Comparison of ENCODE assay signal across 9 cellular contexts in the genomic region with DNA sequence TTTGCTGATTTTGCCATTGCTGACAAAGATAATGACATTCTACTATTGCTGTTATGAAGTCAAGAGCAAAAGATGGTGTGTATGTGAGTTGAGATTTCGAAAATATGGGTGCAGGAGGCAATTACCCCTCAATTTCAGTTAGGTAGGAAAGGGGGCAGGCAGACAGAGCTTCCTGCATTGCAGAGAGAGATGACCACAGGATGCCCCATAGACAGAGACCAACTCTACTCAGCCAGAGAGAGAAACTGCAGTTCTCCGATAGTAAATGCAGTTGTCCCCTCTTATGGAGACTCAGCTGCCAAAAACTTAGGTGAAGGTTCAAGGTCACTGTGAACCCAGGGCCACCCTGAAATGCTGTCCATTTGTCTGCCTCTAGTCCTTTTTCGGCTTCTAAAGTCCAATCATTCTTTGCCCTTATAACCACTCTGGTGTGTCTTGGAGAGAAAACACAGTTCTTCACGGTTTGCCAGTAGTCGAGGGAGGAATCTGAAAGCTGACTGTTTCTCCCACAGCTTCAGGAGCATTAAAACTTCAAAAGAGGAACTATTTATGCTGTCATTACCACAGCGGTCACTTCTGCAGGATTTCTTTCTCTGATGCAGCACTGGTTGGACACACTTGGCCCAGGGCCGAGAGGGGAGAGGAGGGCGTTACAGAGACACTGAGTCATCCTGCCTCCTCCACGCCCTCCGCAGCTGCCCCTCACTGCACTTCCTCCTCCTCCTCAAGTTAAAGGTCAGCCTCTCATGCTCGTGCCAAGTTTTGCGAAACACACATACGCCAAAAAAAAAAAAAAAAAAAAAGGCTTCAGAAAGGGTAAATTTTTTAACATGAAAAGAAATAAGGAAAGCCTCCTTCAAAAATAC.
DNase-seq lines count a peak whose midpoint lies in the region; ATAC-seq, FAIRE-seq and TF ChIP-seq lines count a peak whose summit lies in the region.
"Had no signal": no experiment of that assay in that cellular context is flagged by ENCODE, and none has a peak within 500 bp of the region (broad histone marks: within the 10 kb centered on the region; RNA-seq: fewer than 3 reads in every experiment).

No MANE protein-coding gene starts in this region.

- H3T11ph ChIP-seq in H9 (ENCODE audit: low read length): no peak overlapping the region

- no peak overlapping the region for H3K23ac ChIP-seq in H9 (ENCODE audit: insufficient read length, low read depth, low read length)

- peaks cover 24% of the 10 kb centered on the region for H3K4me1 Mint-ChIP-seq in activated CD8-positive, alpha-beta T cell treated with anti-CD3 and anti-CD28 coated beads for 36 hours (ENCODE audit: low read depth)
- peaks cover 15 to 17% of the 10 kb centered on the region in 2 experiments for H3K4me1 Mint-ChIP-seq in H9

- no peak overlapping the region for H3K9ac ChIP-seq in H9 (ENCODE audit: extremely low read depth, insufficient read length, low read length)

- H3K23me2 ChIP-seq in H9 (ENCODE audit: insufficient read length, low read depth, low read length, poor library complexity, severe bottlenecking): no peaks in the 10 kb centered on the region

- no peak overlapping the region for H2BK20ac ChIP-seq in H9 (ENCODE audit: low read depth, low read length, poor library complexity, severe bottlenecking)

- peak; percentile 100 for ATAC-seq in activated CD8-positive, alpha-beta T cell treated with anti-CD3 and anti-CD28 coated beads for 36 hours
- ATAC-seq in omental fat pad (ENCODE audit: low FRiP score): peak; percentile 91

- intact Hi-C loops in activated CD8-positive, alpha-beta T cell treated with anti-CD3 and anti-CD28 coated beads for 36 hours (cut with micrococcal nuclease): no loop called here

- H2AK5ac ChIP-seq in H9 (ENCODE audit: insufficient read length, low read length): no peak overlapping the region

- no CpG with 5 or more reads among the region's 13 CpGs for WGBS in H9 (ENCODE audit: extremely low coverage, insufficient read length, low lambda C conversion rate)

- DNase-seq in GM12891 (ENCODE audit: insufficient read length, low spot score) (no peak), H4 (ENCODE audit: low spot score) (peak; percentile 89), Kasumi-1 (lab: John Stamatoyannopoulos, UW) (peak; percentile 84 to 89), foreskin melanocyte (peak; percentile 92), omental fat pad (ENCODE audit: low spot score) (peak; percentile 93), H9 (no peak)
- DNase-seq in activated CD8-positive, alpha-beta T cell treated with anti-CD3 and anti-CD28 coated beads for 36 hours: peak; percentile 84
- DNase-seq in activated effector memory CD4-positive, alpha-beta T cell treated with Interleukin-2 at 50 U/mL for 16 hours: no peak

- no peak for TF ChIP-seq CTCF in activated CD8-positive, alpha-beta T cell treated with anti-CD3 and anti-CD28 coated beads for 36 hours (IDR thresholded peaks at IDR 0.05)
- TF ChIP-seq CTCF in omental fat pad (IDR thresholded peaks at IDR 0.05) (no peak), H9 (conservative IDR thresholded peaks at IDR 0.05) (no peak)

- no peaks in the 10 kb centered on the region; the same call in 1 of the 2 replicates for H3K4me1 ChIP-seq in H9 (ENCODE audit: insufficient read depth, low read length)

- H3K18ac ChIP-seq in H9 (ENCODE audit: insufficient read length, low read depth, low read length): no peak overlapping the region

- H3K4ac ChIP-seq in H9 (ENCODE audit: low read depth, low read length): no peak overlapping the region

- H3K27me3 ChIP-seq in H9 (ENCODE audit: insufficient read depth, low read length): no peaks in the 10 kb centered on the region
- H3K27me3 ChIP-seq: cardiac muscle cell had no signal

- no peaks in the 10 kb centered on the region for H3K27me3 Mint-ChIP-seq in activated CD8-positive, alpha-beta T cell treated with anti-CD3 and anti-CD28 coated beads for 36 hours
- H3K27me3 Mint-ChIP-seq in H9 (ENCODE audit: low read depth): no peaks in the 10 kb centered on the region; the same call in 1 of the 2 replicates

- H2BK5ac ChIP-seq in H9 (ENCODE audit: insufficient read length, low read length): no peak overlapping the region

- no peak overlapping the region for H4K8ac ChIP-seq in H9 (replicated peaks; ENCODE audit: insufficient read length, low read depth, low read length)

- CTCF ChIA-PET in activated CD8-positive, alpha-beta T cell treated with anti-CD3 and anti-CD28 coated beads for 36 hours (lab: Charles Lee): no interaction called here

- no peaks in the 10 kb centered on the region for H3K36me3 Mint-ChIP-seq in activated CD8-positive, alpha-beta T cell treated with anti-CD3 and anti-CD28 coated beads for 36 hours (ENCODE audit: low read depth)
- no peaks in the 10 kb centered on the region for H3K36me3 Mint-ChIP-seq in H9 (ENCODE audit: insufficient read depth in 1 of 3, low read depth in 3 of 3)

- no peak overlapping the region for H2BK120ac ChIP-seq in H9 (ENCODE audit: low read depth, low read length, poor library complexity, severe bottlenecking)

- H3K27ac ChIP-seq in H9 (ENCODE audit: insufficient read length, low read depth, low read length): no peak overlapping the region
- H3K27ac ChIP-seq: cardiac muscle cell had no signal

- no peak overlapping the region for H4K91ac ChIP-seq in H9 (ENCODE audit: insufficient read length, low read depth, low read length)

- FAIRE-seq in GM12891 (lab: Jason Lieb, UNC): peak; percentile 20

- H4K20me1 ChIP-seq in H9 (ENCODE audit: control insufficient read depth, insufficient read depth, insufficient read length): no peaks in the 10 kb centered on the region

- no peak overlapping the region for H3K56ac ChIP-seq in H9 (ENCODE audit: insufficient read length, low read depth, low read length)

- POLR2A ChIA-PET in activated CD8-positive, alpha-beta T cell treated with anti-CD3 and anti-CD28 coated beads for 36 hours (lab: Charles Lee): no interaction called here

- H4K5ac ChIP-seq in H9 (ENCODE audit: insufficient read length, low read depth, low read length): no peak overlapping the region

- no peak overlapping the region for H3K4me2 ChIP-seq in H9 (ENCODE audit: insufficient read depth, insufficient read length, low read length)

- H3K9me3 ChIP-seq in H9 (ENCODE audit: control insufficient read depth, low read depth, low read length): no peaks in the 10 kb centered on the region

- no peak overlapping the region for H3K4me3 Mint-ChIP-seq in activated CD8-positive, alpha-beta T cell treated with anti-CD3 and anti-CD28 coated beads for 36 hours
- H3K4me3 Mint-ChIP-seq in H9: no peak overlapping the region

- peak overlapping the region; percentile 52 for H3K27ac Mint-ChIP-seq in activated CD8-positive, alpha-beta T cell treated with anti-CD3 and anti-CD28 coated beads for 36 hours
- no peak overlapping the region for H3K27ac Mint-ChIP-seq in H9

- H3K79me2 ChIP-seq in H9 (ENCODE audit: insufficient read depth, low read length): no peaks in the 10 kb centered on the region

- TF ChIP-seq POLR2A in GM12891 (IDR thresholded peaks at IDR 0.05; ENCODE audit: low read depth, low read length): no peak

- no peak overlapping the region for H2BK15ac ChIP-seq in H9 (ENCODE audit: low read depth, low read length)

- H3K14ac ChIP-seq in H9 (ENCODE audit: insufficient read depth, low read length): no peak overlapping the region

- H3K79me1 ChIP-seq in H9 (ENCODE audit: insufficient read depth, low read depth, low read length, poor library complexity, severe bottlenecking): no peaks in the 10 kb centered on the region

- H2AFZ ChIP-seq in H9 (ENCODE audit: low read length): no peak overlapping the region

- no peak overlapping the region for H2BK12ac ChIP-seq in H9 (ENCODE audit: insufficient read length, low read depth, low read length)

- no peaks in the 10 kb centered on the region for H3K9me3 Mint-ChIP-seq in activated CD8-positive, alpha-beta T cell treated with anti-CD3 and anti-CD28 coated beads for 36 hours
- no peaks in the 10 kb centered on the region for H3K9me3 Mint-ChIP-seq in H9

TF ChIP-seq in GM12891, 5 proteins besides CTCF, POLR2A, EP300 and RAD21:
- no peak for TF ChIP-seq POLR2AphosphoS5 (IDR thresholded peaks at IDR 0.05; ENCODE audit: low read depth, low read length)
- peak; percentile 71 for TF ChIP-seq SPI1 (IDR thresholded peaks at IDR 0.05; ENCODE audit: low read depth, low read length)

Comparison
In these comparisons a context has a peak if more than half of its experiments do, and no peak if none do; other contexts are left out.
1. DNase-seq: peak in H4 (single experiment), Kasumi-1 (2 of 2), activated CD8-positive, alpha-beta T cell treated with anti-CD3 and anti-CD28 coated beads for 36 hours (single experiment), foreskin melanocyte (single experiment) and omental fat pad (single experiment); none in GM12891 (single experiment), H9 (single experiment) and activated effector memory CD4-positive, alpha-beta T cell treated with Interleukin-2 at 50 U/mL for 16 hours (single experiment).